In genomic region chr19:55476100-55476775, GRCh38 we compare ENCODE assay signal across 8 cellular contexts.
A peak's percentile ranks its signal among the peaks of the same experiment; 100 is the strongest.
DNase-seq lines count a peak whose midpoint lies in the region; ATAC-seq and TF ChIP-seq lines count a peak whose summit lies in the region.

Gene ZNF628 (plus strand): TSS chr19:55476617. CDS start chr19:55479911, 3,294 bp downstream.

- in situ Hi-C loops in GM18951 (cut with MboI; ENCODE audit: low sequenced_read_pairs, unreplicated experiment): no loop called here

- DNase-seq in AG08395 (ENCODE audit: low spot score) (peak; percentile 98), NCI-H226 (peak; percentile 99), islet precursor cell (peak; percentile 98)
- DNase-seq in activated CD4-positive, CD25-positive, alpha-beta regulatory T cell (lab: John Stamatoyannopoulos, UW): peak; percentile 94 to 96 (median 94)
- DNase-seq in central memory CD4-positive, alpha-beta T cell: peak; percentile 96
- peak; percentile 97 for DNase-seq in stimulated activated CD4-positive, alpha-beta T cell treated with anti-CD3 and anti-CD28 coated beads, Interleukin-12 subunit alpha, Interleukin-12 subunit beta, amount 100 ng/mL, for 4 hours

- TF ChIP-seq POLR2A in GM18951 (IDR thresholded peaks at IDR 0.05; ENCODE audit: extremely low read depth, insufficient read depth, insufficient read length): peak; percentile 42

- ATAC-seq in HG03196 (IDR thresholded peaks at IDR 0.05; ENCODE audit: unreplicated experiment): peak; percentile 85

Comparison
In these comparisons a context has a peak if more than half of its experiments do, and no peak if none do; other contexts are left out.
1. Peak in every context shown above with its lines: DNase-seq and ATAC-seq.